Comparison of ENCODE assay signal across 24 cellular contexts in genomic region chr19:16548956-16549355, GRCh38. TPM values are rescaled to one million over a fixed set of nuclear protein-coding genes. Genes with fewer than 3 reads are reported as not detected.
"Had no signal": no experiment of that assay in that cellular context is flagged by ENCODE, and none has a peak within 500 bp of the region (broad histone marks: within the 10 kb centered on the region; RNA-seq: fewer than 3 reads in every experiment).

No MANE protein-coding gene starts in this region.

- H3K4me3 ChIP-seq: hepatocyte, lung, upper lobe of left lung had no signal

- H3K9me3 Mint-ChIP-seq: activated CD4-positive, alpha-beta memory T cell treated with anti-CD3 and anti-CD28 coated beads for 36 hours; brain; dendritic cell treated with granulocyte-macrophage colony-stimulating factor and Interleukin-4, amounts not matched to agents 40 ng/mL and 50 ng/mL, for 4 days; naive thymus-derived CD4-positive, alpha-beta T cell; neural crest cell; T-helper 1 cell treated with Interleukin-12 subunit alpha and Interleukin-12 subunit beta and Interleukin-4 antibody, amounts not matched to agents 30 μg/mL and 1 μg/mL, for 36 hours had no signal

- H3K4me3 Mint-ChIP-seq: activated CD4-positive, alpha-beta memory T cell treated with anti-CD3 and anti-CD28 coated beads for 36 hours; brain; dendritic cell treated with granulocyte-macrophage colony-stimulating factor and Interleukin-4, amounts not matched to agents 40 ng/mL and 50 ng/mL, for 4 days; naive thymus-derived CD4-positive, alpha-beta T cell; neural crest cell; T-helper 1 cell treated with Interleukin-12 subunit alpha and Interleukin-12 subunit beta and Interleukin-4 antibody, amounts not matched to agents 30 μg/mL and 1 μg/mL, for 36 hours had no signal

- H3K27ac ChIP-seq: hepatocyte, upper lobe of left lung had no signal

- H3K9me3 ChIP-seq: upper lobe of left lung had no signal

- DNase-seq: activated CD4-positive, alpha-beta memory T cell treated with anti-CD3 and anti-CD28 coated beads for 36 hours; activated CD4-positive, alpha-beta T cell treated with anti-CD3 and anti-CD28 coated beads for 48 hours; activated effector memory CD4-positive, alpha-beta T cell treated with anti-CD3 and anti-CD28 coated beads, Interleukin-2, amount 50 U/mL, for 16 hours; activated naive CD4-positive, alpha-beta T cell treated with anti-CD3 and anti-CD28 coated beads, Interleukin-2, amount 50 U/mL, for 16 hours; activated T-cell treated with anti-CD3 and anti-CD28 coated beads for 4 hours; anterior cingulate cortex; caudate nucleus; effector CD4-positive, alpha-beta T cell; glutamatergic neuron; left cardiac atrium; naive thymus-derived CD4-positive, alpha-beta T cell; occipital lobe; posterior cingulate gyrus; stimulated activated CD4-positive, alpha-beta T cell treated with anti-CD3 and anti-CD28 coated beads, Interleukin-2, amount 100 ng/mL, for 48 hours; stimulated activated naive CD4-positive, alpha-beta T cell treated with Interleukin-2 at 50 U/mL for 16 hours; upper lobe of left lung had no signal

- H3K27me3 ChIP-seq: hepatocyte, upper lobe of left lung had no signal

- H3K27me3 Mint-ChIP-seq: activated CD4-positive, alpha-beta memory T cell treated with anti-CD3 and anti-CD28 coated beads for 36 hours; brain; dendritic cell treated with granulocyte-macrophage colony-stimulating factor and Interleukin-4, amounts not matched to agents 40 ng/mL and 50 ng/mL, for 4 days; naive thymus-derived CD4-positive, alpha-beta T cell had no signal

- ATAC-seq: esophagus mucosa; left cardiac atrium; naive thymus-derived CD4-positive, alpha-beta T cell had no signal

- H3K27ac Mint-ChIP-seq: T-helper 1 cell treated with Interleukin-12 subunit alpha and Interleukin-12 subunit beta and Interleukin-4 antibody, amounts not matched to agents 30 μg/mL and 1 μg/mL, for 36 hours had no signal

RNA-seq across cellular contexts. Expression of gene CALR3, which starts 53.0 kb away (rescaled TPM):
- total RNA-seq: activated CD4-positive, alpha-beta memory T cell treated with anti-CD3 and anti-CD28 coated beads for 36 hours; esophagus mucosa; frontal cortex; hepatocyte; left cardiac atrium; lung; naive thymus-derived CD4-positive, alpha-beta T cell; neural crest cell; occipital lobe; upper lobe of left lung had no signal
- polyA plus RNA-seq: hepatocyte; naive thymus-derived CD4-positive, alpha-beta T cell had no signal
